ENCODE assay signal across 9 cellular contexts in genomic region chr13:62611343-62611742, GRCh38.
"Had no signal": no experiment of that assay in that cellular context is flagged by ENCODE, and none has a peak within 500 bp of the region (broad histone marks: within the 10 kb centered on the region; RNA-seq: fewer than 3 reads in every experiment).

No MANE protein-coding gene starts in this region.

- H3K27ac ChIP-seq: GM23248 had no signal

- DNase-seq: GM23248, GOT3, H9, HCEC 1CT, IMR-90, KG1 had no signal

- FAIRE-seq: H54, HTR-8/SVneo, K562 had no signal

- ATAC-seq: K562 had no signal

- H2AFZ ChIP-seq: GM23248 had no signal

- H3K9ac ChIP-seq: GM23248 had no signal

- H3K4me3 ChIP-seq: GM23248, K562 had no signal
